In genomic region chr1:235105051-235106043, GRCh38 we compare ENCODE assay signal across 8 cellular contexts. TPM values are rescaled to one million over a fixed set of nuclear protein-coding genes. Genes with fewer than 3 reads are reported as not detected.
DNase-seq lines count a peak whose midpoint lies in the region; ATAC-seq and TF ChIP-seq lines count a peak whose summit lies in the region.

No MANE protein-coding gene starts in this region.

- WGBS in aorta, 2 donors = 84 to 86% methylated on average over 12 of the region's 12 CpGs

- H3K9me3 Mint-ChIP-seq in activated T-cell treated with anti-CD3 and anti-CD28 coated beads, Interleukin-2, amount 50 U/mL, for 4 hours = no peaks in the 10 kb centered on the region
- no peaks in the 10 kb centered on the region for H3K9me3 Mint-ChIP-seq in stimulated activated memory B cell treated with anti-CD40 and anti-IgM and Interleukin-4, amounts not matched to agents 10 μg/mL and 1 μg/mL and 100 μg/mL, for 72 hours

- no peaks in the 10 kb centered on the region for H3K4me1 ChIP-seq in aorta (ENCODE audit: control insufficient read depth in 1 of 2, insufficient read depth in 2 of 2, low read length in 2 of 2)

- peaks cover 19% of the 10 kb centered on the region for H3K36me3 Mint-ChIP-seq in activated T-cell treated with anti-CD3 and anti-CD28 coated beads, Interleukin-2, amount 50 U/mL, for 4 hours (ENCODE audit: insufficient read depth)
- H3K36me3 Mint-ChIP-seq in stimulated activated memory B cell treated with anti-CD40 and anti-IgM and Interleukin-4, amounts not matched to agents 10 μg/mL and 1 μg/mL and 100 μg/mL, for 72 hours = peaks cover 39% of the 10 kb centered on the region

- peaks cover 2 to 3% of the 10 kb centered on the region in 2 donors for H3K36me3 ChIP-seq in aorta (ENCODE audit: control insufficient read depth in 1 of 2, insufficient read depth in 2 of 2, low read length in 1 of 2)

- H3K27me3 ChIP-seq in aorta (ENCODE audit: control insufficient read depth in 1 of 2, insufficient read depth in 2 of 2, low read length in 1 of 2) = no peaks in the 10 kb centered on the region

- peak overlapping the region; percentile 56 for H3K4me3 Mint-ChIP-seq in activated T-cell treated with anti-CD3 and anti-CD28 coated beads, Interleukin-2, amount 50 U/mL, for 4 hours
- peak overlapping the region; percentile 83 for H3K4me3 Mint-ChIP-seq in stimulated activated memory B cell treated with anti-CD40 and anti-IgM and Interleukin-4, amounts not matched to agents 10 μg/mL and 1 μg/mL and 100 μg/mL, for 72 hours

- H3K4me1 Mint-ChIP-seq in activated T-cell treated with anti-CD3 and anti-CD28 coated beads, Interleukin-2, amount 50 U/mL, for 4 hours (ENCODE audit: low read depth) = peaks cover 40% of the 10 kb centered on the region
- peaks cover 21% of the 10 kb centered on the region for H3K4me1 Mint-ChIP-seq in stimulated activated memory B cell treated with anti-CD40 and anti-IgM and Interleukin-4, amounts not matched to agents 10 μg/mL and 1 μg/mL and 100 μg/mL, for 72 hours

- no peak for TF ChIP-seq CTCF in GM12875 (IDR thresholded peaks at IDR 0.05; ENCODE audit: borderline replicate concordance, insufficient read depth, low read depth, low read length)

- H3K9me3 ChIP-seq in aorta (ENCODE audit: control insufficient read depth, low read length) = no peaks in the 10 kb centered on the region

- intact Hi-C loops in aorta (cut with DNase I) (loop anchor here in 1 of 2 donors (10.0 kb wide), 1 partner anchor 309 kb away; no protein-coding TSS in a partner anchor), Right ventricle myocardium inferior (cut with DNase I) (loop anchor here (10.0 kb wide), 1 partner anchor 309 kb away; no protein-coding TSS in a partner anchor)

- ATAC-seq in GM21381 (IDR thresholded peaks at IDR 0.05; ENCODE audit: unreplicated experiment) = peak; percentile 82
- peak; percentile 87 for ATAC-seq in HG03460 (IDR thresholded peaks at IDR 0.05; ENCODE audit: unreplicated experiment)
- ATAC-seq in activated T-cell treated with anti-CD3 and anti-CD28 coated beads, Interleukin-2, amount 50 U/mL, for 4 hours = peak; percentile 65 to 67
- ATAC-seq in stimulated activated memory B cell treated with anti-CD40 and anti-IgM and Interleukin-4, amounts not matched to agents 10 μg/mL and 1 μg/mL and 100 μg/mL, for 72 hours = peak; percentile 70
- no peak for ATAC-seq in aorta (ENCODE audit: low FRiP score)
- ATAC-seq in Right ventricle myocardium inferior = no peak

- DNase-seq in activated T-cell treated with anti-CD3 and anti-CD28 coated beads, Interleukin-2, amount 50 U/mL, for 4 hours = no peak
- no peak for DNase-seq in aorta
- DNase-seq in SIG-M5 (lab: John Stamatoyannopoulos, UW) = no peak
- DNase-seq in Right ventricle myocardium inferior (ENCODE audit: missing footprints) = no peak

- H3K4me3 ChIP-seq in GM12875 (ENCODE audit: low read depth, low read length) (peak overlapping the region; percentile 22), aorta (ENCODE audit: low read length in 2 of 2) (no peak overlapping the region)

- H3K27me3 Mint-ChIP-seq in activated T-cell treated with anti-CD3 and anti-CD28 coated beads, Interleukin-2, amount 50 U/mL, for 4 hours (ENCODE audit: low read depth) = no peaks in the 10 kb centered on the region
- H3K27me3 Mint-ChIP-seq in stimulated activated memory B cell treated with anti-CD40 and anti-IgM and Interleukin-4, amounts not matched to agents 10 μg/mL and 1 μg/mL and 100 μg/mL, for 72 hours = peaks cover 8% of the 10 kb centered on the region

- H3K27ac Mint-ChIP-seq in stimulated activated memory B cell treated with anti-CD40 and anti-IgM and Interleukin-4, amounts not matched to agents 10 μg/mL and 1 μg/mL and 100 μg/mL, for 72 hours = peak overlapping the region; percentile 64

- no peak overlapping the region for H3K27ac ChIP-seq in aorta (ENCODE audit: low read depth in 1 of 2, low read length in 2 of 2)

RNA-seq across cellular contexts. Expression of gene TOMM20, which starts 23.3 kb away (rescaled TPM):
- 100 to 1,000 TPM; 154 to 173 (median 172) TPM for total RNA-seq in activated T-cell treated with anti-CD3 and anti-CD28 coated beads, Interleukin-2, amount 50 U/mL, for 4 hours
- total RNA-seq in aorta (10 to 100 TPM; 77.3 to 78.1 TPM), Right ventricle myocardium inferior (81.9 TPM)
- polyA plus RNA-seq in aorta = 10 to 100 TPM; 69.8 to 97.5 TPM

RNA-seq across cellular contexts. Expression of gene RBM34, which starts 55.7 kb away (rescaled TPM):
- total RNA-seq in activated T-cell treated with anti-CD3 and anti-CD28 coated beads, Interleukin-2, amount 50 U/mL, for 4 hours = 100 to 1,000 TPM; 149 to 159 (median 159) TPM
- 10 to 100 TPM; 51.8 to 57.7 TPM for total RNA-seq in aorta
- polyA plus RNA-seq in aorta = 10 to 100 TPM; 51.0 to 71.7 TPM
- total RNA-seq in Right ventricle myocardium inferior = 50.6 TPM

Comparison
In these comparisons a context has a peak if more than half of its experiments do, and no peak if none do; other contexts are left out.
1. ATAC-seq: peak in GM21381 (single experiment), HG03460 (single experiment), activated T-cell treated with anti-CD3 and anti-CD28 coated beads, Interleukin-2, amount 50 U/mL, for 4 hours (2 of 2) and stimulated activated memory B cell treated with anti-CD40 and anti-IgM and Interleukin-4, amounts not matched to agents 10 μg/mL and 1 μg/mL and 100 μg/mL, for 72 hours (single experiment); none in aorta (single experiment) and Right ventricle myocardium inferior (single experiment).